ENCODE assay signal across 1 cellular context in genomic region chr17:13353590-13353989, GRCh38.
A peak's percentile ranks its signal among the peaks of the same experiment; 100 is the strongest.
TF ChIP-seq lines count a peak whose summit lies in the region.

No MANE protein-coding gene starts in this region.

TF ChIP-seq in HepG2, 621 proteins besides CTCF, POLR2A, EP300 and RAD21:
- TF ChIP-seq ZNF687 (CRISPR knock-in tag; IDR thresholded peaks at IDR 0.05) (peak; percentile 35; the same call in 1 of the 2 replicates), RNF219 (CRISPR knock-in tag; IDR thresholded peaks at IDR 0.05) (no peak)
